15 cellular contexts compared by ENCODE assay signal in genomic region chr1:203522237-203522636, GRCh38. TPM values are rescaled to one million over a fixed set of nuclear protein-coding genes. Genes with fewer than 3 reads are reported as not detected.
A peak's percentile ranks its signal among the peaks of the same experiment; 100 is the strongest.
DNase-seq lines count a peak whose midpoint lies in the region; ATAC-seq and TF ChIP-seq lines count a peak whose summit lies in the region.
"Had no signal": no experiment of that assay in that cellular context is flagged by ENCODE, and none has a peak within 500 bp of the region (broad histone marks: within the 10 kb centered on the region; RNA-seq: fewer than 3 reads in every experiment).

No MANE protein-coding gene starts in this region.

- peak overlapping the region in 1 of 12 donors; percentile 26 for H3K27ac ChIP-seq in heart left ventricle
- H3K27ac ChIP-seq: testis had no signal

- 51 to 72% (median 60%) methylated on average over 11 of the region's 11 CpGs for WGBS in heart left ventricle, 4 donors

- DNase-seq in Right ventricle myocardium superior (no peak), cardiac septum (ENCODE audit: low spot score) (no peak), NCI-H748 treated with DMSO at 0.1 percent for 48 hours (lab: John Stamatoyannopoulos, UW) (peak; percentile 58), heart left ventricle (no peak), SKM-1 treated with dmso at 0.1 percent for 144 hours (lab: John Stamatoyannopoulos, UW; ENCODE audit: unreplicated experiment) (no peak)
- DNase-seq in effector CD4-positive, alpha-beta T cell = no peak
- DNase-seq: activated T-cell treated with anti-CD3 and anti-CD28 coated beads, Interleukin-2, amount 50 U/mL, for 1 hour; CD8-positive, alpha-beta memory T cell; dermis blood vessel endothelial cell; pancreas; T-helper 1 cell; testis had no signal

- peaks cover 0 to 45% (median 20%) of the 10 kb centered on the region in 12 donors for H3K4me1 ChIP-seq in heart left ventricle

- H3K4me3 ChIP-seq in heart left ventricle = no peak overlapping the region
- H3K4me3 ChIP-seq: pancreas, testis had no signal

- H3K36me3 ChIP-seq in heart left ventricle = no peaks in the 10 kb centered on the region
- H3K36me3 ChIP-seq: pancreas had no signal

- H3K27me3 ChIP-seq in heart left ventricle = no peaks in the 10 kb centered on the region
- H3K27me3 ChIP-seq: pancreas, testis had no signal

- TF ChIP-seq POLR2A in heart left ventricle (IDR thresholded peaks at IDR 0.05) = no peak

- intact Hi-C loops in Right ventricle myocardium superior (cut with DNase I) (no loop called here), cardiac septum (cut with DNase I) (no loop called here), heart left ventricle (cut with DNase I) (loop anchor here in 1 of 10 donors (5.0 kb wide), 1 partner anchor 35 kb away; no protein-coding TSS in a partner anchor)

- TF ChIP-seq CTCF in heart left ventricle (IDR thresholded peaks at IDR 0.05) = no peak

- peak; percentile 69 for ATAC-seq in Right ventricle myocardium superior (ENCODE audit: poor library complexity)
- ATAC-seq in heart left ventricle = peak in 3 of 4 donors; percentile 54 to 72 (median 60)
- no peak for ATAC-seq in HG02970 (IDR thresholded peaks at IDR 0.05; ENCODE audit: low FRiP score, unreplicated experiment)
- ATAC-seq in GM21529 (IDR thresholded peaks at IDR 0.05; ENCODE audit: unreplicated experiment) = no peak

- H3K9me3 ChIP-seq in heart left ventricle = no peaks in the 10 kb centered on the region
- H3K9me3 ChIP-seq: pancreas, testis had no signal

RNA-seq across cellular contexts. Expression of gene OPTC, which starts 28.3 kb away (rescaled TPM):
- not detected for total RNA-seq in Right ventricle myocardium superior
- total RNA-seq in cardiac septum = not detected
- not detected for total RNA-seq in heart left ventricle
- polyA plus RNA-seq in heart left ventricle = not detected
- total RNA-seq: CD8-positive, alpha-beta memory T cell; dermis blood vessel endothelial cell; lung microvascular endothelial cell; pancreas had no signal
- polyA plus RNA-seq: CD8-positive, alpha-beta memory T cell; pancreas had no signal

RNA-seq across cellular contexts. Expression of gene PRELP, which starts 46.6 kb away (rescaled TPM):
- 22.9 TPM for total RNA-seq in Right ventricle myocardium superior
- total RNA-seq in cardiac septum = 49.7 TPM
- total RNA-seq in heart left ventricle = 10 to 100 TPM in 6 of 9 donors, 1 to 10 TPM in 3; 3.6 to 61.9 (median 13.6) TPM
- 10 to 100 TPM in 1 of 2 donors, 1 to 10 TPM in 1; 7.8 to 14.6 TPM for polyA plus RNA-seq in heart left ventricle
- total RNA-seq: CD8-positive, alpha-beta memory T cell; dermis blood vessel endothelial cell; lung microvascular endothelial cell had no signal
- polyA plus RNA-seq: CD8-positive, alpha-beta memory T cell had no signal

Comparison
In these comparisons a context has a peak if more than half of its experiments do, and no peak if none do; other contexts are left out.
1. ATAC-seq: peak in Right ventricle myocardium superior (single experiment) and heart left ventricle (3 of 4); none in HG02970 (single experiment) and GM21529 (single experiment).